In genomic region chr10:132590752-132591121, GRCh38 we compare ENCODE assay signal across 15 cellular contexts. TPM values are rescaled to one million over a fixed set of nuclear protein-coding genes. Genes with fewer than 3 reads are reported as not detected.
A peak's percentile ranks its signal among the peaks of the same experiment; 100 is the strongest.
DNase-seq lines count a peak whose midpoint lies in the region; ATAC-seq and TF ChIP-seq lines count a peak whose summit lies in the region.
"Had no signal": no experiment of that assay in that cellular context is flagged by ENCODE, and none has a peak within 500 bp of the region (broad histone marks: within the 10 kb centered on the region; RNA-seq: fewer than 3 reads in every experiment).

No MANE protein-coding gene starts in this region.

- TF ChIP-seq CTCF in HFFc6 (IDR thresholded peaks at IDR 0.05) = no peak
- TF ChIP-seq CTCF in adrenal gland (IDR thresholded peaks at IDR 0.05) = no peak
- no peak for TF ChIP-seq CTCF in liver (IDR thresholded peaks at IDR 0.05; ENCODE audit: low read depth, low read length, missing input control)
- no peak for TF ChIP-seq CTCF in smooth muscle cell (IDR thresholded peaks at IDR 0.05; ENCODE audit: borderline replicate concordance, insufficient read depth, poor library complexity, severe bottlenecking)

- no peak for TF ChIP-seq RAD21 in liver (IDR thresholded peaks at IDR 0.05)

- H3K4me3 Mint-ChIP-seq in HFFc6 = peak overlapping the region; percentile 63
- H3K4me3 Mint-ChIP-seq: activated CD8-positive, alpha-beta memory T cell treated with anti-CD3 and anti-CD28 coated beads, Interleukin-2, amount 10 ng/mL, durations not matched to agents 7 days and 5 days; CD8-positive, alpha-beta memory T cell had no signal

- no peaks in the 10 kb centered on the region for H3K9me3 Mint-ChIP-seq in HFFc6
- H3K9me3 Mint-ChIP-seq: activated naive CD4-positive, alpha-beta T cell treated with anti-CD3 and anti-CD28 coated beads, Interleukin-2, amount 50 U/mL, for 72 hours had no signal

- peak overlapping the region; percentile 49 for H3K27ac Mint-ChIP-seq in HFFc6
- H3K27ac Mint-ChIP-seq: activated CD8-positive, alpha-beta memory T cell treated with anti-CD3 and anti-CD28 coated beads, Interleukin-2, amount 10 ng/mL, durations not matched to agents 7 days and 5 days; activated naive CD4-positive, alpha-beta T cell treated with anti-CD3 and anti-CD28 coated beads, Interleukin-2, amount 50 U/mL, for 72 hours had no signal

- H3K9me3 ChIP-seq in adrenal gland (replicated peaks in 1 of 3) (no peaks in the 10 kb centered on the region), liver (ENCODE audit: control insufficient read depth in 4 of 4, low read length in 3 of 4) (no peaks in the 10 kb centered on the region), smooth muscle cell (replicated peaks; ENCODE audit: low read depth) (no peaks in the 10 kb centered on the region)

- H3K9ac ChIP-seq in liver (ENCODE audit: low read depth in 1 of 2, low read length in 2 of 2) = peak overlapping the region; percentile 38 to 40
- H3K9ac ChIP-seq in smooth muscle cell (ENCODE audit: low read depth) = no peak overlapping the region

- no peak for TF ChIP-seq POLR2A in adrenal gland (IDR thresholded peaks at IDR 0.05)

- 82 to 85% (median 82%) methylated on average over 9 to 10 of the region's 10 CpGs for WGBS in adrenal gland, 4 donors
- 72% methylated on average over 10 of the region's 10 CpGs for WGBS in liver
- 97% methylated on average over 10 of the region's 10 CpGs for WGBS in smooth muscle cell (ENCODE audit: low lambda C conversion rate)

- no peaks in the 10 kb centered on the region for H3F3A ChIP-seq in smooth muscle cell (ENCODE audit: low read depth)

- H3K27ac ChIP-seq in adrenal gland (peak overlapping the region in 4 of 5 donors; percentile 30 to 85 (median 48)), liver (ENCODE audit: low read depth in 1 of 2, low read length in 2 of 2) (peak overlapping the region; percentile 91 to 98), smooth muscle cell (ENCODE audit: low read depth) (no peak overlapping the region)
- H3K27ac ChIP-seq: HL-60, SK-N-MC had no signal

- H3K27me3 ChIP-seq in adrenal gland (no peaks in the 10 kb centered on the region), liver (ENCODE audit: control insufficient read depth in 4 of 4, insufficient read depth in 4 of 4, low read length in 3 of 4) (no peaks in the 10 kb centered on the region), smooth muscle cell (ENCODE audit: low read depth) (no peaks in the 10 kb centered on the region)

- H3K27me3 Mint-ChIP-seq in HFFc6 (ENCODE audit: insufficient read depth) = peaks cover 2% of the 10 kb centered on the region
- H3K27me3 Mint-ChIP-seq: CD8-positive, alpha-beta memory T cell had no signal

- H3K4me3 ChIP-seq in adrenal gland (no peak overlapping the region), liver (ENCODE audit: low read depth in 1 of 3, low read length in 3 of 3) (no peak overlapping the region), smooth muscle cell (no peak overlapping the region)
- H3K4me3 ChIP-seq: SK-N-MC had no signal

- peak overlapping the region; percentile 17 for H3K4me2 ChIP-seq in smooth muscle cell

- H3K36me3 ChIP-seq in adrenal gland (replicated peaks in 1 of 2) = no peaks in the 10 kb centered on the region
- no peaks in the 10 kb centered on the region for H3K36me3 ChIP-seq in liver (ENCODE audit: control insufficient read depth in 4 of 4, insufficient read depth in 3 of 4, low read depth in 1 of 4, low read length in 3 of 4)
- no peaks in the 10 kb centered on the region for H3K36me3 ChIP-seq in smooth muscle cell (ENCODE audit: low read depth)

- peaks cover 99% of the 10 kb centered on the region for H4K20me1 ChIP-seq in smooth muscle cell (ENCODE audit: low read depth)

- H2AFZ ChIP-seq in smooth muscle cell (ENCODE audit: low read depth) = no peak overlapping the region

- H3K4me1 Mint-ChIP-seq in HFFc6 (ENCODE audit: low read depth) = peaks cover 81% of the 10 kb centered on the region

- intact Hi-C loops in adrenal gland (cut with DNase I) = no loop called here

- peaks cover 7 to 64% of the 10 kb centered on the region in 2 donors for H3K4me1 ChIP-seq in adrenal gland (replicated peaks in 1 of 2)
- H3K4me1 ChIP-seq in liver (ENCODE audit: control insufficient read depth in 4 of 4, insufficient read depth in 4 of 4, low read length in 3 of 4) = peaks cover 6 to 60% (median 37%) of the 10 kb centered on the region in 4 donors
- H3K4me1 ChIP-seq in smooth muscle cell (ENCODE audit: low read depth) = peaks cover 17% of the 10 kb centered on the region

- DNase-seq in HFFc6 (no peak), adrenal gland (no peak), smooth muscle cell (lab: John Stamatoyannopoulos, UW; ENCODE audit: unreplicated experiment) (no peak), HT-29 (ENCODE audit: low spot score) (no peak)
- DNase-seq in activated CD4-positive, alpha-beta T cell treated with anti-CD3 and anti-CD28 coated beads, Interleukin-2, amount 50 U/mL, for 4 hours = no peak
- DNase-seq: activated CD8-positive, alpha-beta memory T cell treated with anti-CD3 and anti-CD28 coated beads, Interleukin-2, amount 10 ng/mL, durations not matched to agents 7 days and 5 days; CD8-positive, alpha-beta memory T cell; Kasumi-1; NCI-H2107; stimulated activated naive CD4-positive, alpha-beta T cell treated with Interleukin-2 at 50 U/mL for 16 hours had no signal

- no peak for ATAC-seq in GM21367 (IDR thresholded peaks at IDR 0.05; ENCODE audit: unreplicated experiment)
- ATAC-seq: activated CD8-positive, alpha-beta memory T cell treated with anti-CD3 and anti-CD28 coated beads, Interleukin-2, amount 10 ng/mL, durations not matched to agents 7 days and 5 days; activated naive CD4-positive, alpha-beta T cell treated with anti-CD3 and anti-CD28 coated beads, Interleukin-2, amount 50 U/mL, for 72 hours had no signal

- H3K36me3 Mint-ChIP-seq in HFFc6 (ENCODE audit: low read depth) = peaks cover 20% of the 10 kb centered on the region
- H3K36me3 Mint-ChIP-seq: activated naive CD4-positive, alpha-beta T cell treated with anti-CD3 and anti-CD28 coated beads, Interleukin-2, amount 50 U/mL, for 72 hours had no signal

- peaks cover 87% of the 10 kb centered on the region for H3K79me2 ChIP-seq in smooth muscle cell (ENCODE audit: low read depth)

TF ChIP-seq in liver, 16 proteins besides CTCF, POLR2A, EP300 and RAD21 (continues in another document):
- TF ChIP-seq YY1 (IDR thresholded peaks at IDR 0.05) (no peak), RXRA (IDR thresholded peaks at IDR 0.05) (no peak), NR2F2 (IDR thresholded peaks at IDR 0.05) (no peak), TAF1 (conservative IDR thresholded peaks at IDR 0.05) (no peak), HNF4G (IDR thresholded peaks at IDR 0.05) (no peak), FOXA2 (IDR thresholded peaks at IDR 0.05) (no peak), EGR1 (IDR thresholded peaks at IDR 0.05; ENCODE audit: low read depth in 2 of 2) (no peak), JUND (IDR thresholded peaks at IDR 0.05) (no peak), FOXA1 (IDR thresholded peaks at IDR 0.05) (no peak), MAX (IDR thresholded peaks at IDR 0.05) (no peak), GABPA (IDR thresholded peaks at IDR 0.05 in 1 of 2, conservative IDR thresholded peaks at IDR 0.05 in 1 of 2) (no peak)
- TF ChIP-seq, protein P1, sequence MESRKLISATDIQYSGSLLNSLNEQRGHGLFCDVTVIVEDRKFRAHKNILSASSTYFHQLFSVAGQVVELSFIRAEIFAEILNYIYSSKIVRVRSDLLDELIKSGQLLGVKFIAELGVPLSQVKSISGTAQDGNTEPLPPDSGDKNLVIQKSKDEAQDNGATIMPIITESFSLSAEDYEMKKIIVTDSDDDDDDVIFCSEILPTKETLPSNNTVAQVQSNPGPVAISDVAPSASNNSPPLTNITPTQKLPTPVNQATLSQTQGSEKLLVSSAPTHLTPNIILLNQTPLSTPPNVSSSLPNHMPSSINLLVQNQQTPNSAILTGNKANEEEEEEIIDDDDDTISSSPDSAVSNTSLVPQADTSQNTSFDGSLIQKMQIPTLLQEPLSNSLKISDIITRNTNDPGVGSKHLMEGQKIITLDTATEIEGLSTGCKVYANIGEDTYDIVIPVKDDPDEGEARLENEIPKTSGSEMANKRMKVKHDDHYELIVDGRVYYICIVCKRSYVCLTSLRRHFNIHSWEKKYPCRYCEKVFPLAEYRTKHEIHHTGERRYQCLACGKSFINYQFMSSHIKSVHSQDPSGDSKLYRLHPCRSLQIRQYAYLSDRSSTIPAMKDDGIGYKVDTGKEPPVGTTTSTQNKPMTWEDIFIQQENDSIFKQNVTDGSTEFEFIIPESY (IDR thresholded peaks at IDR 0.05) = no peak

RNA-seq across cellular contexts. Expression of gene INPP5A, which starts 53.1 kb away (rescaled TPM):
- total RNA-seq in HFFc6 (2021; fragmentation: NEBNext Ultra II Directional; extraction: Animal tissue kit (Norgen Biotek cat#: 25700)) = 10 to 100 TPM; 58.9 to 64.6 (median 63.8) TPM
- 10 to 100 TPM; 25.9 to 62.9 (median 42.6) TPM for total RNA-seq in adrenal gland
- 10 to 100 TPM; 13.5 to 15.3 (median 14.1) TPM for polyA plus RNA-seq in adrenal gland
- 10 to 100 TPM; 12.6 to 26.5 TPM for total RNA-seq in liver
- 1 to 10 TPM; 4.3 to 9.1 TPM for polyA plus RNA-seq in liver
- total RNA-seq in smooth muscle cell = 48.0 and 65.9 TPM in 2 replicates
- polyA plus RNA-seq in smooth muscle cell = 49.1 and 55.9 TPM in 2 replicates
- total RNA-seq in HT-29 (2014; rRNA removed; shearing (Covaris generic)) = 18.0 and 22.7 TPM in 2 replicates
